1 cellular context compared by ENCODE assay signal in the genomic region with DNA sequence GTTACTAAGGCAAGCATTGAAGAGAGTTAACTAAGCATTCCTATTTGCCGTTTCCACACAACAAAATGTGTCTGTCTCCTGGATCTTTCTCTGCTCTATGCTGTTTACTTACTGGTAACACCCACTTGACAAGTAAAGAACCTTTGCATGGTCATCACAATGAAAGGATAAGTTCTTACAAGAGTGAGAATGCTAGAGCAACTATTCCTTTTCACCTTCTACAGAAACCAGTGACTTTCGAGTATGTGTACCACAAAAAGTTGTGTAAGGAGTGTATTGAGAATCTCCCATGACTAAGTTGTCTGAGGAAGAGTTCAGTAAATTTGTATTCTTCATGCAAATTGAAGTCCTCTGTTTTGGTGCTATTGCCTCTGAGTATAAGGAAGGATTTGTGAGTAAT.
TF ChIP-seq lines count a peak whose summit lies in the region.

No MANE protein-coding gene starts in this region.

TF ChIP-seq in GM12878, 131 proteins besides CTCF, POLR2A, EP300 and RAD21 (continued from another document):
- TF ChIP-seq, protein P1, sequence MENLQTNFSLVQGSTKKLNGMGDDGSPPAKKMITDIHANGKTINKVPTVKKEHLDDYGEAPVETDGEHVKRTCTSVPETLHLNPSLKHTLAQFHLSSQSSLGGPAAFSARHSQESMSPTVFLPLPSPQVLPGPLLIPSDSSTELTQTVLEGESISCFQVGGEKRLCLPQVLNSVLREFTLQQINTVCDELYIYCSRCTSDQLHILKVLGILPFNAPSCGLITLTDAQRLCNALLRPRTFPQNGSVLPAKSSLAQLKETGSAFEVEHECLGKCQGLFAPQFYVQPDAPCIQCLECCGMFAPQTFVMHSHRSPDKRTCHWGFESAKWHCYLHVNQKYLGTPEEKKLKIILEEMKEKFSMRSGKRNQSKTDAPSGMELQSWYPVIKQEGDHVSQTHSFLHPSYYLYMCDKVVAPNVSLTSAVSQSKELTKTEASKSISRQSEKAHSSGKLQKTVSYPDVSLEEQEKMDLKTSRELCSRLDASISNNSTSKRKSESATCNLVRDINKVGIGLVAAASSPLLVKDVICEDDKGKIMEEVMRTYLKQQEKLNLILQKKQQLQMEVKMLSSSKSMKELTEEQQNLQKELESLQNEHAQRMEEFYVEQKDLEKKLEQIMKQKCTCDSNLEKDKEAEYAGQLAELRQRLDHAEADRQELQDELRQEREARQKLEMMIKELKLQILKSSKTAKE (IDR thresholded peaks at IDR 0.05; ENCODE audit: low read depth, poor library complexity, severe bottlenecking): no peak
- TF ChIP-seq ZNF384 (IDR thresholded peaks at IDR 0.05; ENCODE audit: borderline replicate concordance, low read depth, low read length): no peak
- TF ChIP-seq, protein P2, sequence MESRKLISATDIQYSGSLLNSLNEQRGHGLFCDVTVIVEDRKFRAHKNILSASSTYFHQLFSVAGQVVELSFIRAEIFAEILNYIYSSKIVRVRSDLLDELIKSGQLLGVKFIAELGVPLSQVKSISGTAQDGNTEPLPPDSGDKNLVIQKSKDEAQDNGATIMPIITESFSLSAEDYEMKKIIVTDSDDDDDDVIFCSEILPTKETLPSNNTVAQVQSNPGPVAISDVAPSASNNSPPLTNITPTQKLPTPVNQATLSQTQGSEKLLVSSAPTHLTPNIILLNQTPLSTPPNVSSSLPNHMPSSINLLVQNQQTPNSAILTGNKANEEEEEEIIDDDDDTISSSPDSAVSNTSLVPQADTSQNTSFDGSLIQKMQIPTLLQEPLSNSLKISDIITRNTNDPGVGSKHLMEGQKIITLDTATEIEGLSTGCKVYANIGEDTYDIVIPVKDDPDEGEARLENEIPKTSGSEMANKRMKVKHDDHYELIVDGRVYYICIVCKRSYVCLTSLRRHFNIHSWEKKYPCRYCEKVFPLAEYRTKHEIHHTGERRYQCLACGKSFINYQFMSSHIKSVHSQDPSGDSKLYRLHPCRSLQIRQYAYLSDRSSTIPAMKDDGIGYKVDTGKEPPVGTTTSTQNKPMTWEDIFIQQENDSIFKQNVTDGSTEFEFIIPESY (IDR thresholded peaks at IDR 0.05): no peak
- TF ChIP-seq EED (IDR thresholded peaks at IDR 0.05; ENCODE audit: low read depth): no peak
